In genomic region chr17:80372922-80373570, GRCh38 we compare ENCODE assay signal across 17 cellular contexts.
"Had no signal": no experiment of that assay in that cellular context is flagged by ENCODE, and none has a peak within 500 bp of the region (broad histone marks: within the 10 kb centered on the region; RNA-seq: fewer than 3 reads in every experiment).

No MANE protein-coding gene starts in this region.

- H3K27ac Mint-ChIP-seq: mesothelial cell of epicardium, neural progenitor cell had no signal

- H3K4me3 ChIP-seq: ascending aorta, dorsolateral prefrontal cortex, gastroesophageal sphincter, heart right ventricle, lung, neural progenitor cell, ovary, SJSA1, thyroid gland had no signal

- H3K4me3 Mint-ChIP-seq: mesothelial cell of epicardium, neural progenitor cell had no signal

- H3K9ac ChIP-seq: neural progenitor cell had no signal

- H3K27me3 ChIP-seq: ascending aorta, dorsolateral prefrontal cortex, gastroesophageal sphincter, heart right ventricle, neural progenitor cell, ovary, SJSA1, thyroid gland had no signal

- ATAC-seq: gastroesophageal sphincter, heart right ventricle, left colon, sciatic nerve had no signal

- H3K9me3 Mint-ChIP-seq: mesothelial cell of epicardium, neural progenitor cell had no signal

- H3K4me1 ChIP-seq: ascending aorta, gastroesophageal sphincter, heart right ventricle, neural progenitor cell, SJSA1, thyroid gland had no signal

- H3K27ac ChIP-seq: ascending aorta, dorsolateral prefrontal cortex, gastroesophageal sphincter, heart right ventricle, neural progenitor cell, ovary, SJSA1, thyroid gland had no signal

- H3K4me1 Mint-ChIP-seq: mesothelial cell of epicardium, neural progenitor cell had no signal

- H3K36me3 ChIP-seq: neural progenitor cell, ovary had no signal

- DNase-seq: activated CD4-positive, alpha-beta T cell treated with anti-CD3 and anti-CD28 coated beads, Interleukin-2, amount 50 U/mL, for 48 hours; activated CD4-positive, CD25-positive, alpha-beta regulatory T cell treated with anti-CD3 and anti-CD28 coated beads, Interleukin-2, amount 50 U/mL, for 72 hours; activated CD8-positive, alpha-beta memory T cell treated with anti-CD3 and anti-CD28 coated beads, Interleukin-2, amount 50 U/mL, for 4 hours; heart right ventricle; stimulated activated CD4-positive, alpha-beta T cell treated with anti-CD3 and anti-CD28 coated beads, Interleukin-1b, Interleukin-23, amount 100 ng/mL, for 48 hours; SW 1271; thyroid gland had no signal

- H3K9me3 ChIP-seq: ascending aorta, gastroesophageal sphincter, heart right ventricle, ovary, SJSA1, thyroid gland had no signal
